ENCODE assay signal across 1 cellular context in the genomic region with DNA sequence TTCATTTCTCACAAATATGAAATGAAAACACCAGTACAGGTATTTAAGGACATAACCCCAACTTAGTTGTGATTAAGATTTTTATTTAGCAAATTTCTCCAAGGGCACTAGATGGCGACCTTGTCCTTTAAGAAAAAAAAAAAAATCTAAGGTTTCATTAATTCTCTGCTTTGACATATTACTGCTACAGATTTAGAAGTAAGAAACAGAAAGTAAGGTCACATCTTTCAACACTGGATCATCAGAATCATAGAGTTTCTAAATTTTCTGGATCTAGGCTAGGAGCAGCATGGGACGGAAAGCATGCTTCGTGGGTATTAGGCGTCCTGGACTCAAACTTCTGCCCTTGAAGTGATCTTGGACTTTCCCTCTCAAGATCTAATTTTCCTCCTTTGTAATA.
TF ChIP-seq lines count a peak whose summit lies in the region.

No MANE protein-coding gene starts in this region.

TF ChIP-seq in K562, 482 proteins besides CTCF, POLR2A, EP300 and RAD21 (continued from another document):
- TF ChIP-seq PTTG1 (tag; IDR thresholded peaks at IDR 0.05; ENCODE audit: low read depth) (no peak), GABPB2 (CRISPR knock-in tag; conservative IDR thresholded peaks at IDR 0.05) (no peak), SREBF2 (CRISPR knock-in tag; IDR thresholded peaks at IDR 0.05) (no peak), HEY1 (CRISPR knock-in tag; IDR thresholded peaks at IDR 0.05; ENCODE audit: borderline replicate concordance) (no peak), MEIS2 (IDR thresholded peaks at IDR 0.05; ENCODE audit: partially characterized antibody) (peak; percentile 7), ZNF436 (CRISPR knock-in tag; IDR thresholded peaks at IDR 0.05) (no peak), ZNF23 (CRISPR knock-in tag; IDR thresholded peaks at IDR 0.05) (no peak), ZNF324 (CRISPR knock-in tag; IDR thresholded peaks at IDR 0.05) (no peak), ZSCAN29 (IDR thresholded peaks at IDR 0.05) (no peak), SIRT6 (IDR thresholded peaks at IDR 0.05; ENCODE audit: low read depth, low read length) (no peak)
- TF ChIP-seq, protein P1, sequence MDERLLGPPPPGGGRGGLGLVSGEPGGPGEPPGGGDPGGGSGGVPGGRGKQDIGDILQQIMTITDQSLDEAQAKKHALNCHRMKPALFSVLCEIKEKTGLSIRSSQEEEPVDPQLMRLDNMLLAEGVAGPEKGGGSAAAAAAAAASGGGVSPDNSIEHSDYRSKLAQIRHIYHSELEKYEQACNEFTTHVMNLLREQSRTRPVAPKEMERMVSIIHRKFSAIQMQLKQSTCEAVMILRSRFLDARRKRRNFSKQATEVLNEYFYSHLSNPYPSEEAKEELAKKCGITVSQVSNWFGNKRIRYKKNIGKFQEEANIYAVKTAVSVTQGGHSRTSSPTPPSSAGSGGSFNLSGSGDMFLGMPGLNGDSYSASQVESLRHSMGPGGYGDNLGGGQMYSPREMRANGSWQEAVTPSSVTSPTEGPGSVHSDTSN (CRISPR knock-in tag; IDR thresholded peaks at IDR 0.05; ENCODE audit: low read depth), result no peak
- TF ChIP-seq, protein P1 (tag; conservative IDR thresholded peaks at IDR 0.05; ENCODE audit: low read depth), result peak; percentile 59
